1 cellular context compared by ENCODE assay signal in genomic region chr9:90343360-90343759, GRCh38.
TF ChIP-seq lines count a peak whose summit lies in the region.

No MANE protein-coding gene starts in this region.

TF ChIP-seq in GM12878, 131 proteins besides CTCF, POLR2A, EP300 and RAD21 (continued from another document):
- TF ChIP-seq PKNOX1 (IDR thresholded peaks at IDR 0.05) = no peak
TF ChIP-seq in GM12878: peak in this region for 1.
